ENCODE assay signal across 16 cellular contexts in the genomic region with DNA sequence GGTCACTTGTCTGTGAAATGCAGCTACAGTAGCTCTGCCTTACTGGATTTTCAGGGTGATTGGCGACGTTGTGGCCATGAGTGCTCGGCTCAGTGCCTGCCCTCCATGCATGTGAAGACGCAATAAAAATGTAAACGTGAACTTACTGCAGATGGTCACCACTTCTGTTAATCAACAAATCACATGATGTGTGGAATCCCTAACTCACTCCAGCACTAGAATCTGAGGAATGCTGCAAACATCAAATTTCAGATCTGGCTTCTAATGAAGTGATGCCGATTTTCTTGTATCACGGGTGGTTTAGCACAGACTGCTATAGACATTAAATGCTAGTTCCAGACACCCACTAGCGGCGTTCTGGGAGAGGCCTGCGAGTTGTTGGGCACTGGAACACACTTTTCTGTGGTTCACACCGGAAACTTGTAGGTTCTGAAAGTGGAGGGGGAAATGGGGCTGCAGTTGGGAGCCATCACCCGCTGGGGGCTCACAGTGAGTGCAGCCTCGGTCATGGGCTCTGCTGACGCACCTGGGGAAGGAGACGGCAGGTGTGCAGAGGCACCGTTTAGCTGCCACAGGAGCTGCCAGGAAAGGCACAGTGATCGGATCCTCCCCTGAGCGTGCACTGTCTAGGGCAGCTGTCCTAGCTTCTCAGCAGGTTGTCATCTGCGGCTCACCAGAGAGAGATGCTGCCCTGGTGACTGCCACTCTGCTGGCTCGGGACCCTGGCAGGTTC. TPM values are rescaled to one million over a fixed set of nuclear protein-coding genes. Genes with fewer than 3 reads are reported as not detected.
A peak's percentile ranks its signal among the peaks of the same experiment; 100 is the strongest.
DNase-seq lines count a peak whose midpoint lies in the region; ATAC-seq and TF ChIP-seq lines count a peak whose summit lies in the region.
"Had no signal": no experiment of that assay in that cellular context is flagged by ENCODE, and none has a peak within 500 bp of the region (broad histone marks: within the 10 kb centered on the region; RNA-seq: fewer than 3 reads in every experiment).

No MANE protein-coding gene starts in this region.

- WGBS in spleen, 5 donors, result 76 to 83% (median 79%) methylated on average over 16 to 20 of the region's 20 CpGs

- H4K20me1 ChIP-seq in GM23338 (replicated peaks; ENCODE audit: insufficient read depth), result no peaks in the 10 kb centered on the region

- H3K27me3 ChIP-seq in Panc1 (ENCODE audit: control insufficient read depth, insufficient read depth, low read length) (peaks cover 4% of the 10 kb centered on the region; the same call in 1 of the 2 replicates), spleen (replicated peaks in 1 of 7) (no peaks in the 10 kb centered on the region), GM23338 (ENCODE audit: insufficient read depth) (no peaks in the 10 kb centered on the region)
- H3K27me3 ChIP-seq: neural progenitor cell had no signal

- H3K4me3 Mint-ChIP-seq in type B pancreatic cell (no peak overlapping the region), GM23338 (no peak overlapping the region)
- H3K4me3 Mint-ChIP-seq: neural progenitor cell had no signal

- H3K27ac ChIP-seq in Panc1 (ENCODE audit: low read length) (no peak overlapping the region), spleen (peak overlapping the region in 1 of 8 donors; percentile 5), GM23338 (ENCODE audit: low read depth) (no peak overlapping the region)
- H3K27ac ChIP-seq: A549, neural progenitor cell had no signal

- no peak for TF ChIP-seq POLR2A in spleen (IDR thresholded peaks at IDR 0.05)

- H2AFZ ChIP-seq in GM23338, result no peak overlapping the region
- H2AFZ ChIP-seq: neural progenitor cell had no signal

- H3K9me2 ChIP-seq in GM23338 (ENCODE audit: insufficient read depth), result no peaks in the 10 kb centered on the region

- POLR2A ChIA-PET in Panc1 (lab: Charles Lee), result no interaction called here

- H3K36me3 Mint-ChIP-seq in type B pancreatic cell (no peaks in the 10 kb centered on the region), GM23338 (ENCODE audit: low read depth) (no peaks in the 10 kb centered on the region)
- H3K36me3 Mint-ChIP-seq: CD4-positive, alpha-beta memory T cell; neural progenitor cell had no signal

- ATAC-seq in Panc1, result peak; percentile 46; the same call in 1 of the 2 replicates
- no peak for ATAC-seq in GM23338
- ATAC-seq: A549 had no signal

- H3K36me3 ChIP-seq in Panc1 (ENCODE audit: control insufficient read depth, insufficient read depth, low read length) (no peaks in the 10 kb centered on the region), spleen (no peaks in the 10 kb centered on the region), GM23338 (ENCODE audit: insufficient read depth) (no peaks in the 10 kb centered on the region)
- H3K36me3 ChIP-seq: neural progenitor cell had no signal

- H3K9me3 Mint-ChIP-seq in type B pancreatic cell (peaks cover 6% of the 10 kb centered on the region), GM23338 (peaks cover 3% of the 10 kb centered on the region; the same call in 2 of the 3 replicates)

- in situ Hi-C loops in Panc1 (cut with HindIII; ENCODE audit: low pct_unique_long_range_greater_than_20kb, low sequenced_read_pairs), result no loop called here

- H3K4me3 ChIP-seq in Panc1 (ENCODE audit: low read depth in 2 of 2, low read length in 2 of 2) (no peak overlapping the region), spleen (no peak overlapping the region), GM23338 (no peak overlapping the region)
- H3K4me3 ChIP-seq: A549, neural progenitor cell had no signal

- CTCF ChIA-PET in Panc1 (lab: Charles Lee), result no interaction called here

- no peaks in the 10 kb centered on the region for H3F3A ChIP-seq in GM23338 (replicated peaks; ENCODE audit: low read depth)

- H3K27ac Mint-ChIP-seq in type B pancreatic cell (no peak overlapping the region), GM23338 (no peak overlapping the region)
- H3K27ac Mint-ChIP-seq: CD4-positive, alpha-beta memory T cell; neural progenitor cell had no signal

- H3K27me3 Mint-ChIP-seq in type B pancreatic cell, result peaks cover 3% of the 10 kb centered on the region
- no peaks in the 10 kb centered on the region for H3K27me3 Mint-ChIP-seq in GM23338 (ENCODE audit: insufficient read depth, low read depth, poor library complexity)

- H3K4me1 Mint-ChIP-seq in type B pancreatic cell (ENCODE audit: unreplicated experiment) (peaks cover 10% of the 10 kb centered on the region), GM23338 (no peaks in the 10 kb centered on the region; the same call in 2 of the 3 replicates)
- H3K4me1 Mint-ChIP-seq: neural progenitor cell had no signal

- H3K4me1 ChIP-seq in Panc1 (ENCODE audit: control insufficient read depth, insufficient read depth, low read length) (no peaks in the 10 kb centered on the region), spleen (no peaks in the 10 kb centered on the region), GM23338 (ENCODE audit: insufficient read depth) (no peaks in the 10 kb centered on the region)
- H3K4me1 ChIP-seq: A549, neural progenitor cell had no signal

- H3K79me2 ChIP-seq in GM23338 (replicated peaks; ENCODE audit: insufficient read depth), result no peaks in the 10 kb centered on the region

- peak; percentile 56 for DNase-seq in NCI-H2107 treated with DMSO at 0.1 percent for 48 hours (lab: John Stamatoyannopoulos, UW; ENCODE audit: unreplicated experiment)
- no peak for DNase-seq in NCI-H2107 (lab: John Stamatoyannopoulos, UW)
- no peak for DNase-seq in Panc1 (ENCODE audit: low read depth, low spot score)
- peak; percentile 2 for DNase-seq in iPS-NIHi11 (ENCODE audit: low spot score)
- DNase-seq in spleen, result peak; percentile 55
- DNase-seq in SIG-M5 (lab: John Stamatoyannopoulos, UW), result no peak
- no peak for DNase-seq in type B pancreatic cell (ENCODE audit: extremely low spot score, unreplicated experiment)
- DNase-seq in GM23338 (ENCODE audit: low spot score), result no peak
- DNase-seq: activated naive CD4-positive, alpha-beta T cell treated with Interleukin-2 at 50 U/mL for 16 hours; KBM-7; NCI-H1694 had no signal

- H3K9me3 ChIP-seq in Panc1 (ENCODE audit: control insufficient read depth, insufficient read depth, low read depth, low read length) (no peaks in the 10 kb centered on the region), spleen (peaks cover 0 to 3% (median 0%) of the 10 kb centered on the region in 8 donors)
- H3K9me3 ChIP-seq: A549 had no signal

- no TSS peak for BruUV-seq in Panc1 (replicated peaks; lab: Mats Ljungman, UMichigan)

- H3K4me2 ChIP-seq in GM23338, result no peak overlapping the region
- H3K4me2 ChIP-seq: A549, neural progenitor cell had no signal

- intact Hi-C loops in Panc1 (cut with micrococcal nuclease; ENCODE audit: unreplicated experiment) (no loop called here), spleen (cut with DNase I; ENCODE audit: low total_unique reads) (no loop called here)

- TF ChIP-seq CTCF in Panc1 (IDR thresholded peaks at IDR 0.05) (no peak), spleen (IDR thresholded peaks at IDR 0.05 in 8 of 11, conservative IDR thresholded peaks at IDR 0.05 in 3 of 11) (no peak), type B pancreatic cell (conservative IDR thresholded peaks at IDR 0.05) (no peak), GM23338 (conservative IDR thresholded peaks at IDR 0.05; ENCODE audit: low read depth in 2 of 2) (no peak)

TF ChIP-seq in GM23338, 12 proteins besides CTCF, POLR2A, EP300 and RAD21 (continues in another document):
- TF ChIP-seq EZH2 (IDR thresholded peaks at IDR 0.05; ENCODE audit: low read depth, unreplicated experiment) (no peak), JUNB (IDR thresholded peaks at IDR 0.05; ENCODE audit: unreplicated experiment) (no peak), CREB1 (CRISPR knock-in tag; IDR thresholded peaks at IDR 0.05; ENCODE audit: low read depth) (no peak), STAT1 (IDR thresholded peaks at IDR 0.05; ENCODE audit: unreplicated experiment) (no peak), EZH2phosphoT487 (IDR thresholded peaks at IDR 0.05; ENCODE audit: unreplicated experiment) (no peak), NANOG (IDR thresholded peaks at IDR 0.05; ENCODE audit: borderline replicate concordance) (no peak)
- TF ChIP-seq, protein P1, sequence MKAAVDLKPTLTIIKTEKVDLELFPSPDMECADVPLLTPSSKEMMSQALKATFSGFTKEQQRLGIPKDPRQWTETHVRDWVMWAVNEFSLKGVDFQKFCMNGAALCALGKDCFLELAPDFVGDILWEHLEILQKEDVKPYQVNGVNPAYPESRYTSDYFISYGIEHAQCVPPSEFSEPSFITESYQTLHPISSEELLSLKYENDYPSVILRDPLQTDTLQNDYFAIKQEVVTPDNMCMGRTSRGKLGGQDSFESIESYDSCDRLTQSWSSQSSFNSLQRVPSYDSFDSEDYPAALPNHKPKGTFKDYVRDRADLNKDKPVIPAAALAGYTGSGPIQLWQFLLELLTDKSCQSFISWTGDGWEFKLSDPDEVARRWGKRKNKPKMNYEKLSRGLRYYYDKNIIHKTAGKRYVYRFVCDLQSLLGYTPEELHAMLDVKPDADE (IDR thresholded peaks at IDR 0.05), result no peak

RNA-seq across cellular contexts. Expression of gene CNDP1, which starts 6.6 kb away (rescaled TPM):
- total RNA-seq in Panc1 (2021; ENCODE audit: unreplicated experiment), result not detected
- not detected for polyA plus RNA-seq in Panc1 (2012; ENCODE audit: insufficient read length)
- under 1 TPM in 5 of 7 donors, not detected in 2; 0.13 to 0.59 (median 0.36) TPM for total RNA-seq in spleen
- under 1 TPM; 0.03 to 0.17 (median 0.13) TPM for polyA plus RNA-seq in spleen
- 0.48 and 0.67 TPM in 2 replicates for total RNA-seq in type B pancreatic cell (ENCODE audit: low replicate concordance)
- 0.03 TPM in 1 of 2 replicates, not detected in the other for total RNA-seq in GM23338 (2014; rRNA removed; shearing (Covaris generic))
- 0.11 TPM in 1 of 2 replicates, not detected in the other for polyA plus RNA-seq in GM23338 (2016; fragmentation: Nextera tagmentation; extraction: Ambion mirVana)
- total RNA-seq: activated CD8-positive, alpha-beta memory T cell treated with anti-CD3 and anti-CD28 coated beads for 36 hours; CD4-positive, alpha-beta memory T cell; H1 had no signal
- polyA plus RNA-seq: CD4-positive, alpha-beta memory T cell had no signal

RNA-seq across cellular contexts. Expression of gene CNDP2, which starts 44.7 kb away (rescaled TPM):
- total RNA-seq in Panc1 (2021; ENCODE audit: unreplicated experiment) (310 TPM), spleen (100 to 1,000 TPM; 219 to 310 (median 291) TPM), type B pancreatic cell (ENCODE audit: low replicate concordance) (197 and 248 TPM in 2 replicates)
- polyA plus RNA-seq in Panc1 (2012; ENCODE audit: insufficient read length), result 250 TPM
- polyA plus RNA-seq in spleen (100 to 1,000 TPM; 102 to 168 (median 123) TPM), GM23338 (2016; fragmentation: Nextera tagmentation; extraction: Ambion mirVana) (116 and 117 TPM in 2 replicates)
- 172 and 175 TPM in 2 replicates for total RNA-seq in GM23338 (2014; rRNA removed; shearing (Covaris generic))

RNA-seq across cellular contexts. Expression of gene ZNF407, which starts 56.8 kb away (rescaled TPM):
- total RNA-seq in Panc1 (2021; ENCODE audit: unreplicated experiment) (16.8 TPM), spleen (10 to 100 TPM; 21.1 to 41.0 (median 28.3) TPM), type B pancreatic cell (ENCODE audit: low replicate concordance) (11.3 and 14.7 TPM in 2 replicates)
- 7.8 TPM for polyA plus RNA-seq in Panc1 (2012; ENCODE audit: insufficient read length)
- polyA plus RNA-seq in spleen (1 to 10 TPM; 2.0 to 3.7 (median 2.3) TPM), GM23338 (2016; fragmentation: Nextera tagmentation; extraction: Ambion mirVana) (2.1 and 2.6 TPM in 2 replicates)
- total RNA-seq in GM23338 (2014; rRNA removed; shearing (Covaris generic)), result 8.5 and 10.4 TPM in 2 replicates

Comparison
In these comparisons a context has a peak if more than half of its experiments do, and no peak if none do; other contexts are left out.
1. DNase-seq: peak in NCI-H2107 treated with DMSO at 0.1 percent for 48 hours (single experiment), iPS-NIHi11 (single experiment) and spleen (single experiment); none in NCI-H2107 (single experiment), Panc1 (single experiment), SIG-M5 (single experiment), type B pancreatic cell (single experiment) and GM23338 (single experiment).